ENCODE assay signal across 1 cellular context in genomic region chr17:17344507-17345293, GRCh38.
TF ChIP-seq lines count a peak whose summit lies in the region.

No MANE protein-coding gene starts in this region.

TF ChIP-seq in HepG2, 621 proteins besides CTCF, POLR2A, EP300 and RAD21 (continued from another document):
- TF ChIP-seq ZSCAN22 (CRISPR knock-in tag; IDR thresholded peaks at IDR 0.05) (no peak), RFX3 (CRISPR knock-in tag; IDR thresholded peaks at IDR 0.05) (no peak), PAWR (CRISPR knock-in tag; IDR thresholded peaks at IDR 0.05; ENCODE audit: borderline replicate concordance) (no peak), SRF (IDR thresholded peaks at IDR 0.05; ENCODE audit: low read depth, low read length) (no peak), ZNF574 (CRISPR knock-in tag; IDR thresholded peaks at IDR 0.05) (peak; percentile 45; the same call in 1 of the 2 replicates), MLLT10 (CRISPR knock-in tag; IDR thresholded peaks at IDR 0.05) (no peak), YEATS2 (CRISPR knock-in tag; IDR thresholded peaks at IDR 0.05; ENCODE audit: borderline replicate concordance) (0 out of 2 replicates have a peak, but pooled peaks have one; percentile 29), ZBTB26 (CRISPR knock-in tag; IDR thresholded peaks at IDR 0.05; ENCODE audit: borderline replicate concordance) (no peak), ATF4 (CRISPR knock-in tag; IDR thresholded peaks at IDR 0.05) (peak in 1 of 2 experiments; percentile 72; a peak in 1 of 4 replicates), ZNF605 (CRISPR knock-in tag; IDR thresholded peaks at IDR 0.05) (0 out of 2 replicates have a peak, but pooled peaks have one; percentile 36), ZNF691 (CRISPR knock-in tag; IDR thresholded peaks at IDR 0.05; ENCODE audit: borderline replicate concordance, low read depth) (no peak), PHB2 (IDR thresholded peaks at IDR 0.05; ENCODE audit: partially characterized antibody) (no peak), ZFP1 (CRISPR knock-in tag; IDR thresholded peaks at IDR 0.05) (peak; percentile 58; the same call in 1 of the 2 replicates), ZBTB20 (CRISPR knock-in tag; IDR thresholded peaks at IDR 0.05; ENCODE audit: borderline replicate concordance, low read depth) (no peak), ELF4 (CRISPR knock-in tag; IDR thresholded peaks at IDR 0.05; ENCODE audit: borderline replicate concordance) (no peak), PBX3 (CRISPR knock-in tag; IDR thresholded peaks at IDR 0.05; ENCODE audit: borderline replicate concordance) (no peak), ZKSCAN1 (IDR thresholded peaks at IDR 0.05; ENCODE audit: low read length) (no peak), CHD2 (IDR thresholded peaks at IDR 0.05; ENCODE audit: low read depth, low read length) (no peak), PRDM15 (CRISPR knock-in tag; IDR thresholded peaks at IDR 0.05) (no peak), WIZ (CRISPR knock-in tag; IDR thresholded peaks at IDR 0.05) (no peak), ZNF883 (CRISPR knock-in tag; IDR thresholded peaks at IDR 0.05; ENCODE audit: not compliant biosample characterization) (no peak), TAF15 (IDR thresholded peaks at IDR 0.05; ENCODE audit: low read depth, low read length, poor library complexity, severe bottlenecking) (no peak), ZNF510 (CRISPR knock-in tag; IDR thresholded peaks at IDR 0.05; ENCODE audit: low read depth) (no peak)
